9 cellular contexts compared by ENCODE assay signal in the genomic region with DNA sequence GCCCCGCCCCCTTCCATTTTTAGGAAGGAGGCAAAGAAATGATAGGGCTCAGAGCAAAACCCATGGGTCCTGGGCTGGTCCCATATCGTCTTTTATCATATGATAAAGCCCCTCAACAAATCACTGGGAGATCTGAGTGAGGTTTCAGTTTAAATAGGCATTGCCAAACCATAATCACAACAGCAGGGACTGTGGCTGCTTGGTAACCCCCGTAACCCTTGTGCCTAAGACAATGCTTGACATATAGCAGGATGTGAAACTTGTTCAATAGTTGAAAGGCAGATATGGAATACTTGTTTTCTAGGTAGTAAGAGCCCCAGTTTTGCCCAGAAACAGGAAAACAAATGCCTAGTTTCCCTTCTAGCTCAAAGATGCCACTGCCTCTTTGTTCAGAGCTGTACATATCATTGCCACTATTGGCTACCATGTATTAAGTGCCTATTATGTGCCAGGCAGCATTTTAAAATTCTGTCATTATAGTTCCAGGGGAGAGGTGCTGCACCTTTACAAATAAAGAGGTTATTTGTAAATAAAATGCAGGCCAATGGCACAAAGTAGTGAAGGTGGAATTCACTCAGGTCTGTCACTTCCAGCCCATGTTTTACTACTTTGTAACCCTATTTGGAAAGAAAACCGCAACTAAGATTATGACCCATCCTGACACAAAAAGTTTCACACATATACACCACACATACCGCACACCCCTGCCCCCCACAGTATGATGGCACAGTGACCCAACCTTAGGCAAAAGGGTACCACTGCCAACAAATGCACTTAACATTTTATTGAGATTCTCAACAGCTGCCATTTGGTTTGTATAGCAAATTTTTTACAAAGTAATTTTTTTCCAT.
DNase-seq lines count a peak whose midpoint lies in the region; ATAC-seq lines count a peak whose summit lies in the region.
"Had no signal": no experiment of that assay in that cellular context is flagged by ENCODE, and none has a peak within 500 bp of the region (broad histone marks: within the 10 kb centered on the region; RNA-seq: fewer than 3 reads in every experiment).

No MANE protein-coding gene starts in this region.

- peak; percentile 55 for DNase-seq in NK-92 treated with Interleukin-12 subunit alpha and Interleukin-12 subunit beta, amount 100 ng/mL, for 24 hours (lab: John Stamatoyannopoulos, UW)
- no peak for DNase-seq in NK-92 (lab: John Stamatoyannopoulos, UW; ENCODE audit: unreplicated experiment)
- peak; percentile 71 for DNase-seq in activated T-cell treated with anti-CD3 and anti-CD28 coated beads, Interleukin-2, amount 50 U/mL, for 24 hours
- peak; percentile 27 for DNase-seq in stimulated activated CD8-positive, alpha-beta memory T cell treated with anti-CD3 and anti-CD28 coated beads, Interleukin-12 subunit alpha, Interleukin-12 subunit beta, amount 100 ng/mL, for 24 hours (ENCODE audit: extremely low read depth)
- no peak for DNase-seq in NCI-H446 treated with DMSO at 0.1 percent for 48 hours (lab: John Stamatoyannopoulos, UW)
- DNase-seq: NCI-H524 had no signal

- H3K9me3 Mint-ChIP-seq in activated T-cell treated with anti-CD3 and anti-CD28 coated beads, Interleukin-2, amount 50 U/mL, for 24 hours = no peaks in the 10 kb centered on the region

- H3K27ac Mint-ChIP-seq in activated T-cell treated with anti-CD3 and anti-CD28 coated beads, Interleukin-2, amount 50 U/mL, for 24 hours = peak overlapping the region; percentile 55

- H3K36me3 Mint-ChIP-seq in activated T-cell treated with anti-CD3 and anti-CD28 coated beads, Interleukin-2, amount 50 U/mL, for 24 hours (ENCODE audit: low read depth) = peaks cover 23% of the 10 kb centered on the region

- no peak overlapping the region for H3K4me3 Mint-ChIP-seq in activated T-cell treated with anti-CD3 and anti-CD28 coated beads, Interleukin-2, amount 50 U/mL, for 24 hours

- peaks cover 14% of the 10 kb centered on the region for H3K27me3 Mint-ChIP-seq in activated T-cell treated with anti-CD3 and anti-CD28 coated beads, Interleukin-2, amount 50 U/mL, for 24 hours

- ATAC-seq in HG03139 (IDR thresholded peaks at IDR 0.05; ENCODE audit: unreplicated experiment) = peak; percentile 51
- ATAC-seq in GM21737 (IDR thresholded peaks at IDR 0.05; ENCODE audit: unreplicated experiment) = no peak
- no peak for ATAC-seq in GM19035 (IDR thresholded peaks at IDR 0.05; ENCODE audit: unreplicated experiment)

- peaks cover 18% of the 10 kb centered on the region for H3K4me1 Mint-ChIP-seq in activated T-cell treated with anti-CD3 and anti-CD28 coated beads, Interleukin-2, amount 50 U/mL, for 24 hours (ENCODE audit: low read depth)

Comparison
In these comparisons a context has a peak if more than half of its experiments do, and no peak if none do; other contexts are left out.
1. DNase-seq: peak in NK-92 treated with Interleukin-12 subunit alpha and Interleukin-12 subunit beta, amount 100 ng/mL, for 24 hours (single experiment), activated T-cell treated with anti-CD3 and anti-CD28 coated beads, Interleukin-2, amount 50 U/mL, for 24 hours (single experiment) and stimulated activated CD8-positive, alpha-beta memory T cell treated with anti-CD3 and anti-CD28 coated beads, Interleukin-12 subunit alpha, Interleukin-12 subunit beta, amount 100 ng/mL, for 24 hours (single experiment); none in NK-92 (single experiment) and NCI-H446 treated with DMSO at 0.1 percent for 48 hours (single experiment).